Comparison of ENCODE assay signal across 8 cellular contexts in genomic region chr9:73183917-73184861, GRCh38. TPM values are rescaled to one million over a fixed set of nuclear protein-coding genes. Genes with fewer than 3 reads are reported as not detected.
A peak's percentile ranks its signal among the peaks of the same experiment; 100 is the strongest.
DNase-seq lines count a peak whose midpoint lies in the region; TF ChIP-seq lines count a peak whose summit lies in the region.

No MANE protein-coding gene starts in this region.

- TF ChIP-seq POLR2A in thyroid gland (IDR thresholded peaks at IDR 0.05), result no peak

- H3K27ac ChIP-seq in thyroid gland, result no peak overlapping the region

- H3K4me1 ChIP-seq in thyroid gland, result no peaks in the 10 kb centered on the region

- no peaks in the 10 kb centered on the region for H3K27me3 ChIP-seq in thyroid gland

- intact Hi-C loops in thyroid gland (cut with DNase I), result loop anchor here (5.0 to 10.0 kb wide), 2 partner anchors 77 to 329 kb away; no protein-coding TSS in a partner anchor

- H3K9me3 ChIP-seq in thyroid gland, result no peaks in the 10 kb centered on the region

- TF ChIP-seq CTCF in GM12865 (IDR thresholded peaks at IDR 0.05; ENCODE audit: insufficient read depth, low read depth, low read length, missing control alignments), result peak; percentile 21
- peak; percentile 24; the same call in 1 of the 2 replicates for TF ChIP-seq CTCF in LNCaP clone FGC (IDR thresholded peaks at IDR 0.05; ENCODE audit: control insufficient read depth, extremely low read depth, insufficient read depth)
- peak; percentile 26 to 74 (median 50) for TF ChIP-seq CTCF in thyroid gland (IDR thresholded peaks at IDR 0.05)

- DNase-seq in GM12865 (ENCODE audit: low read depth) (peak; percentile 44), LNCaP clone FGC (ENCODE audit: low read depth) (no peak), SKM-1 treated with dmso at 0.1 percent for 144 hours (lab: John Stamatoyannopoulos, UW; ENCODE audit: unreplicated experiment) (peak; percentile 18), globus pallidus (ENCODE audit: low spot score) (peak; percentile 31), thyroid gland (no peak), cortex of kidney (lab: John Stamatoyannopoulos, UW) (no peak), cerebellar nuclear complex (lab: John Stamatoyannopoulos, UW) (no peak)
- no peak for DNase-seq in activated CD4-positive, alpha-beta T cell treated with anti-CD3 and anti-CD28 coated beads for 1 hour

- H3K4me3 ChIP-seq in GM12865 (ENCODE audit: low read depth, low read length), result no peak overlapping the region
- no peak overlapping the region for H3K4me3 ChIP-seq in LNCaP clone FGC (ENCODE audit: low read depth, low read length)
- H3K4me3 ChIP-seq in thyroid gland (replicated peaks in 1 of 3), result no peak overlapping the region

- no peaks in the 10 kb centered on the region for H3K36me3 ChIP-seq in thyroid gland

- WGBS in thyroid gland, 2 donors, result 34 to 53% methylated on average over 2 to 3 of the region's 3 CpGs

RNA-seq across cellular contexts. Expression of gene ANXA1, which starts 32.5 kb away (rescaled TPM):
- total RNA-seq in thyroid gland, result 100 to 1,000 TPM; 236 to 442 (median 247) TPM

Comparison
In these comparisons a context has a peak if more than half of its experiments do, and no peak if none do; other contexts are left out.
1. DNase-seq: peak in GM12865 (single experiment), SKM-1 treated with dmso at 0.1 percent for 144 hours (single experiment) and globus pallidus (single experiment); none in LNCaP clone FGC (single experiment), thyroid gland (0 of 2), cortex of kidney (single experiment), activated CD4-positive, alpha-beta T cell treated with anti-CD3 and anti-CD28 coated beads for 1 hour (single experiment) and cerebellar nuclear complex (0 of 2).
2. Peak in every context shown above with its lines, with median percentiles within 50 percentile points of each other: CTCF ChIP-seq.